9 cellular contexts compared by ENCODE assay signal in genomic region chr19:11767633-11768133, GRCh38. TPM values are rescaled to one million over a fixed set of nuclear protein-coding genes. Genes with fewer than 3 reads are reported as not detected.
A peak's percentile ranks its signal among the peaks of the same experiment; 100 is the strongest.
DNase-seq lines count a peak whose midpoint lies in the region; ATAC-seq, FAIRE-seq and TF ChIP-seq lines count a peak whose summit lies in the region.
"Had no signal": no experiment of that assay in that cellular context is flagged by ENCODE, and none has a peak within 500 bp of the region (broad histone marks: within the 10 kb centered on the region; RNA-seq: fewer than 3 reads in every experiment).

No MANE protein-coding gene starts in this region.

- H3K4me3 ChIP-seq in fibroblast of the aortic adventitia (ENCODE audit: low read depth, low read length) = peak overlapping the region; percentile 95

- H3K27ac Mint-ChIP-seq in CD14-positive monocyte (peak overlapping the region; percentile 71 to 96 (median 86)), nephron (peak overlapping the region; percentile 90 to 99 (median 96))

- ATAC-seq in GM19324 (IDR thresholded peaks at IDR 0.05; ENCODE audit: low FRiP score, unreplicated experiment) = peak; percentile 34

- DNase-seq in CD14-positive monocyte (ENCODE audit: low spot score) (peak; percentile 47), KBM-7 (peak; percentile 32), fibroblast of the aortic adventitia (ENCODE audit: low read depth) (peak; percentile 38), urothelium cell line (ENCODE audit: low spot score) (peak; percentile 6), NCI-H187 (lab: John Stamatoyannopoulos, UW) (no peak)
- DNase-seq in activated T-cell treated with anti-CD3 and anti-CD28 coated beads, Interleukin-2, amount 50 U/mL, for 1 hour = peak; percentile 36

- peaks cover 16% of the 10 kb centered on the region in 2 donors for H3K36me3 Mint-ChIP-seq in CD14-positive monocyte
- H3K36me3 Mint-ChIP-seq in nephron (ENCODE audit: low read depth) = peaks cover 39% of the 10 kb centered on the region

- intact Hi-C loops in CD14-positive monocyte (cut with micrococcal nuclease) = no loop called here

- no peak for FAIRE-seq in urothelium cell line (lab: Jason Lieb, UNC)

- H3K9me3 Mint-ChIP-seq in CD14-positive monocyte = peaks cover 47 to 72% (median 57%) of the 10 kb centered on the region in 7 donors
- H3K9me3 Mint-ChIP-seq in nephron = peaks cover 32% of the 10 kb centered on the region

- H3K4me1 Mint-ChIP-seq in CD14-positive monocyte = peaks cover 22% of the 10 kb centered on the region
- H3K4me1 Mint-ChIP-seq in nephron = peaks cover 7% of the 10 kb centered on the region

- H3K4me3 Mint-ChIP-seq in CD14-positive monocyte = peak overlapping the region; percentile 97
- peak overlapping the region; percentile 99 to 100 (median 100) for H3K4me3 Mint-ChIP-seq in nephron

- H3K27me3 Mint-ChIP-seq in CD14-positive monocyte (ENCODE audit: low read depth in 3 of 3) (peaks cover 3 to 7% (median 6%) of the 10 kb centered on the region in 3 donors), nephron (ENCODE audit: low read depth) (peaks cover 3% of the 10 kb centered on the region)

- in situ Hi-C loops in KBM-7 (cut with MboI; ENCODE audit: low pct_unique_long_range_greater_than_20kb, low sequenced_read_pairs) = no loop called here

- no peak for TF ChIP-seq CTCF in CD14-positive monocyte (IDR thresholded peaks at IDR 0.05)
- TF ChIP-seq CTCF in fibroblast of the aortic adventitia (IDR thresholded peaks at IDR 0.05; ENCODE audit: insufficient read depth, low read length) = no peak
- TF ChIP-seq CTCF in nephron (IDR thresholded peaks at IDR 0.05; ENCODE audit: unreplicated experiment in 3 of 3) = no peak

RNA-seq across cellular contexts. Expression of gene ZNF441, which starts 0.9 kb away (rescaled TPM):
- polyA plus RNA-seq in CD14-positive monocyte = 1 to 10 TPM in 1 of 2 donors, under 1 TPM in 1; 0.48 to 1.0 TPM
- 7.3 and 10.9 TPM in 2 replicates for total RNA-seq in fibroblast of the aortic adventitia (ENCODE audit: low replicate concordance)
- total RNA-seq: NCI-H460 had no signal

RNA-seq across cellular contexts. Expression of gene ZNF823, which starts 28.9 kb away (rescaled TPM):
- under 1 TPM; 0.48 to 0.85 TPM for polyA plus RNA-seq in CD14-positive monocyte
- total RNA-seq in fibroblast of the aortic adventitia (ENCODE audit: low replicate concordance) = 2.6 and 4.1 TPM in 2 replicates

RNA-seq across cellular contexts. Expression of gene ZNF491, which starts 30.6 kb away (rescaled TPM):
- polyA plus RNA-seq in CD14-positive monocyte = under 1 TPM in 1 of 2 donors, not detected in 1; 0.27 TPM
- 0.99 and 2.9 TPM in 2 replicates for total RNA-seq in fibroblast of the aortic adventitia (ENCODE audit: low replicate concordance)
- total RNA-seq: NCI-H460 had no signal

RNA-seq across cellular contexts. Expression of gene ZNF440, which starts 46.4 kb away (rescaled TPM):
- polyA plus RNA-seq in CD14-positive monocyte = 1 to 10 TPM; 2.4 to 3.4 TPM
- 6.6 and 12.7 TPM in 2 replicates for total RNA-seq in fibroblast of the aortic adventitia (ENCODE audit: low replicate concordance)

Comparison
In these comparisons a context has a peak if more than half of its experiments do, and no peak if none do; other contexts are left out.
1. DNase-seq: peak in CD14-positive monocyte (single experiment), KBM-7 (single experiment), activated T-cell treated with anti-CD3 and anti-CD28 coated beads, Interleukin-2, amount 50 U/mL, for 1 hour (single experiment), fibroblast of the aortic adventitia (single experiment) and urothelium cell line (single experiment); none in NCI-H187 (0 of 2).